1 cellular context compared by ENCODE assay signal in the genomic region with DNA sequence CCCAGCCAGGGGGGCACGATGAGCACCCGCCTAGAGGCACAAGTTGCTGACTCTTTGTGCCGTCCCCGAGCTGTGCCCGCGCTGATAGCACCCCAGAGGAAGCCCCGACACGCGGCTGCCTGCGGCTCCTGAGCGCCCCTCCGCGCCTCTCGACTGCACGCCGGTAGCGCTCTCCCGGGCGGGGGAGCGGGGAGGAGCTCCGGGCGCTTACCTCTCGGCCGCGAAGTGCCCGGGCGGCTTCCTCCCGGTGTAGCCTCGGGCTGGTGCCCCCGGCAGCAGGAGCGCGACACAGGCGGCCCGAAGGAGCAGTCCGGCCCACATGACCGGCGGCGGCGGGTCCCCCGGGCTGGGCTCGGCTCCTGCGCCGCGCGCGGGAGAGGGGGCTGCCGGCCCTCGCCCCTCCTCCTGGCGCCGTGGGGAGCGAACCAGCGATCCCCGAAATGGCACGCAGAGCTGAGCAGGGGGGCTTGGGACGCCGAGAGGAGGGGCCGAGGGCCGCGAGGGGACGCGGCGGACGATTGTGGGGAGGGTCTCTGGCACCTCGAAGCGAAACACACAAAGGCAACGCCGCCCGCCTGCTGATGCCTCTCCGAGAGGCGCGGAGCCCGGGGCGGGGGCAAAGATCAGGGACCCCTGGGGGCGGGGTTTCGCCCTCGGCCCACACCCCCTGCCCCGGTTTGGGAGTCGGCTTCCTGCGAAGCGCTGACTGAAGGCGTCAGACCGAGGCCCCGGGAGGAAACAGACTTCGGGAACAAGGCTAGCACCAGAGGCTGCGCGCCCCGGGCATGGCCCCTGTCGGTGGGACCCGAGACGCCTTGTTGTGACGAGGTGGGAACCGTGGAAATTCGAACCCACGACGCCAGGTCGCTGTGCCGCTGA.
TF ChIP-seq lines count a peak whose summit lies in the region.

A gene with protein sequence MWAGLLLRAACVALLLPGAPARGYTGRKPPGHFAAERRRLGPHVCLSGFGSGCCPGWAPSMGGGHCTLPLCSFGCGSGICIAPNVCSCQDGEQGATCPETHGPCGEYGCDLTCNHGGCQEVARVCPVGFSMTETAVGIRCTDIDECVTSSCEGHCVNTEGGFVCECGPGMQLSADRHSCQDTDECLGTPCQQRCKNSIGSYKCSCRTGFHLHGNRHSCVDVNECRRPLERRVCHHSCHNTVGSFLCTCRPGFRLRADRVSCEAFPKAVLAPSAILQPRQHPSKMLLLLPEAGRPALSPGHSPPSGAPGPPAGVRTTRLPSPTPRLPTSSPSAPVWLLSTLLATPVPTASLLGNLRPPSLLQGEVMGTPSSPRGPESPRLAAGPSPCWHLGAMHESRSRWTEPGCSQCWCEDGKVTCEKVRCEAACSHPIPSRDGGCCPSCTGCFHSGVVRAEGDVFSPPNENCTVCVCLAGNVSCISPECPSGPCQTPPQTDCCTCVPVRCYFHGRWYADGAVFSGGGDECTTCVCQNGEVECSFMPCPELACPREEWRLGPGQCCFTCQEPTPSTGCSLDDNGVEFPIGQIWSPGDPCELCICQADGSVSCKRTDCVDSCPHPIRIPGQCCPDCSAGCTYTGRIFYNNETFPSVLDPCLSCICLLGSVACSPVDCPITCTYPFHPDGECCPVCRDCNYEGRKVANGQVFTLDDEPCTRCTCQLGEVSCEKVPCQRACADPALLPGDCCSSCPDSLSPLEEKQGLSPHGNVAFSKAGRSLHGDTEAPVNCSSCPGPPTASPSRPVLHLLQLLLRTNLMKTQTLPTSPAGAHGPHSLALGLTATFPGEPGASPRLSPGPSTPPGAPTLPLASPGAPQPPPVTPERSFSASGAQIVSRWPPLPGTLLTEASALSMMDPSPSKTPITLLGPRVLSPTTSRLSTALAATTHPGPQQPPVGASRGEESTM (minus strand): TSS at position 600 of the 879 bp plus-strand sequence. CDS start 279 bp downstream, at position 321.

TF ChIP-seq in HepG2, 621 proteins besides CTCF, POLR2A, EP300 and RAD21 (continued from another document and continues in another):
- TF ChIP-seq, protein P1, sequence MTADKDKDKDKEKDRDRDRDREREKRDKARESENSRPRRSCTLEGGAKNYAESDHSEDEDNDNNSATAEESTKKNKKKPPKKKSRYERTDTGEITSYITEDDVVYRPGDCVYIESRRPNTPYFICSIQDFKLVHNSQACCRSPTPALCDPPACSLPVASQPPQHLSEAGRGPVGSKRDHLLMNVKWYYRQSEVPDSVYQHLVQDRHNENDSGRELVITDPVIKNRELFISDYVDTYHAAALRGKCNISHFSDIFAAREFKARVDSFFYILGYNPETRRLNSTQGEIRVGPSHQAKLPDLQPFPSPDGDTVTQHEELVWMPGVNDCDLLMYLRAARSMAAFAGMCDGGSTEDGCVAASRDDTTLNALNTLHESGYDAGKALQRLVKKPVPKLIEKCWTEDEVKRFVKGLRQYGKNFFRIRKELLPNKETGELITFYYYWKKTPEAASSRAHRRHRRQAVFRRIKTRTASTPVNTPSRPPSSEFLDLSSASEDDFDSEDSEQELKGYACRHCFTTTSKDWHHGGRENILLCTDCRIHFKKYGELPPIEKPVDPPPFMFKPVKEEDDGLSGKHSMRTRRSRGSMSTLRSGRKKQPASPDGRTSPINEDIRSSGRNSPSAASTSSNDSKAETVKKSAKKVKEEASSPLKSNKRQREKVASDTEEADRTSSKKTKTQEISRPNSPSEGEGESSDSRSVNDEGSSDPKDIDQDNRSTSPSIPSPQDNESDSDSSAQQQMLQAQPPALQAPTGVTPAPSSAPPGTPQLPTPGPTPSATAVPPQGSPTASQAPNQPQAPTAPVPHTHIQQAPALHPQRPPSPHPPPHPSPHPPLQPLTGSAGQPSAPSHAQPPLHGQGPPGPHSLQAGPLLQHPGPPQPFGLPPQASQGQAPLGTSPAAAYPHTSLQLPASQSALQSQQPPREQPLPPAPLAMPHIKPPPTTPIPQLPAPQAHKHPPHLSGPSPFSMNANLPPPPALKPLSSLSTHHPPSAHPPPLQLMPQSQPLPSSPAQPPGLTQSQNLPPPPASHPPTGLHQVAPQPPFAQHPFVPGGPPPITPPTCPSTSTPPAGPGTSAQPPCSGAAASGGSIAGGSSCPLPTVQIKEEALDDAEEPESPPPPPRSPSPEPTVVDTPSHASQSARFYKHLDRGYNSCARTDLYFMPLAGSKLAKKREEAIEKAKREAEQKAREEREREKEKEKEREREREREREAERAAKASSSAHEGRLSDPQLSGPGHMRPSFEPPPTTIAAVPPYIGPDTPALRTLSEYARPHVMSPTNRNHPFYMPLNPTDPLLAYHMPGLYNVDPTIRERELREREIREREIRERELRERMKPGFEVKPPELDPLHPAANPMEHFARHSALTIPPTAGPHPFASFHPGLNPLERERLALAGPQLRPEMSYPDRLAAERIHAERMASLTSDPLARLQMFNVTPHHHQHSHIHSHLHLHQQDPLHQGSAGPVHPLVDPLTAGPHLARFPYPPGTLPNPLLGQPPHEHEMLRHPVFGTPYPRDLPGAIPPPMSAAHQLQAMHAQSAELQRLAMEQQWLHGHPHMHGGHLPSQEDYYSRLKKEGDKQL (CRISPR knock-in tag; IDR thresholded peaks at IDR 0.05; ENCODE audit: low read depth): no peak
- TF ChIP-seq KLF9 (CRISPR knock-in tag; IDR thresholded peaks at IDR 0.05; ENCODE audit: low read depth) (0 out of 2 replicates have a peak, but pooled peaks have one; percentile 44), DNMT3B (CRISPR knock-in tag; conservative IDR thresholded peaks at IDR 0.05) (no peak), ZNF460 (CRISPR knock-in tag; IDR thresholded peaks at IDR 0.05; ENCODE audit: borderline replicate concordance) (no peak), NR2F1 (CRISPR knock-in tag; IDR thresholded peaks at IDR 0.05) (peak in 1 of 2 experiments; percentile 54; a peak in 3 of 4 replicates), ZNF468 (CRISPR knock-in tag; IDR thresholded peaks at IDR 0.05) (0 out of 2 replicates have a peak, but pooled peaks have one; percentile 31), ZNF160 (CRISPR knock-in tag; IDR thresholded peaks at IDR 0.05) (peak; percentile 26; the same call in 1 of the 2 replicates), ZNF430 (CRISPR knock-in tag; IDR thresholded peaks at IDR 0.05) (peak; percentile 70; the same call in 1 of the 2 replicates), ZNF724P (CRISPR knock-in tag; IDR thresholded peaks at IDR 0.05; ENCODE audit: borderline replicate concordance) (no peak), ZNF530 (CRISPR knock-in tag; IDR thresholded peaks at IDR 0.05; ENCODE audit: low read depth) (no peak), HCFC1 (IDR thresholded peaks at IDR 0.05; ENCODE audit: low read depth, low read length) (no peak), NFIB (CRISPR knock-in tag; IDR thresholded peaks at IDR 0.05; ENCODE audit: borderline replicate concordance) (no peak), ARNTL (CRISPR knock-in tag; IDR thresholded peaks at IDR 0.05) (no peak; the same call in none of the 2 replicates)
- TF ChIP-seq, protein P2, sequence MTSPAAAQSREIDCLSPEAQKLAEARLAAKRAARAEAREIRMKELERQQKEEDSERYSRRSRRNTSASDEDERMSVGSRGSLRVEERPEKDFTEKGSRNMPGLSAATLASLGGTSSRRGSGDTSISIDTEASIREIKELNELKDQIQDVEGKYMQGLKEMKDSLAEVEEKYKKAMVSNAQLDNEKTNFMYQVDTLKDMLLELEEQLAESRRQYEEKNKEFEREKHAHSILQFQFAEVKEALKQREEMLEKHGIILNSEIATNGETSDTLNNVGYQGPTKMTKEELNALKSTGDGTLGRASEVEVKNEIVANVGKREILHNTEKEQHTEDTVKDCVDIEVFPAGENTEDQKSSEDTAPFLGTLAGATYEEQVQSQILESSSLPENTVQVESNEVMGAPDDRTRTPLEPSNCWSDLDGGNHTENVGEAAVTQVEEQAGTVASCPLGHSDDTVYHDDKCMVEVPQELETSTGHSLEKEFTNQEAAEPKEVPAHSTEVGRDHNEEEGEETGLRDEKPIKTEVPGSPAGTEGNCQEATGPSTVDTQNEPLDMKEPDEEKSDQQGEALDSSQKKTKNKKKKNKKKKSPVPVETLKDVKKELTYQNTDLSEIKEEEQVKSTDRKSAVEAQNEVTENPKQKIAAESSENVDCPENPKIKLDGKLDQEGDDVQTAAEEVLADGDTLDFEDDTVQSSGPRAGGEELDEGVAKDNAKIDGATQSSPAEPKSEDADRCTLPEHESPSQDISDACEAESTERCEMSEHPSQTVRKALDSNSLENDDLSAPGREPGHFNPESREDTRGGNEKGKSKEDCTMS (CRISPR knock-in tag; conservative IDR thresholded peaks at IDR 0.05): no peak
- TF ChIP-seq, protein P3, sequence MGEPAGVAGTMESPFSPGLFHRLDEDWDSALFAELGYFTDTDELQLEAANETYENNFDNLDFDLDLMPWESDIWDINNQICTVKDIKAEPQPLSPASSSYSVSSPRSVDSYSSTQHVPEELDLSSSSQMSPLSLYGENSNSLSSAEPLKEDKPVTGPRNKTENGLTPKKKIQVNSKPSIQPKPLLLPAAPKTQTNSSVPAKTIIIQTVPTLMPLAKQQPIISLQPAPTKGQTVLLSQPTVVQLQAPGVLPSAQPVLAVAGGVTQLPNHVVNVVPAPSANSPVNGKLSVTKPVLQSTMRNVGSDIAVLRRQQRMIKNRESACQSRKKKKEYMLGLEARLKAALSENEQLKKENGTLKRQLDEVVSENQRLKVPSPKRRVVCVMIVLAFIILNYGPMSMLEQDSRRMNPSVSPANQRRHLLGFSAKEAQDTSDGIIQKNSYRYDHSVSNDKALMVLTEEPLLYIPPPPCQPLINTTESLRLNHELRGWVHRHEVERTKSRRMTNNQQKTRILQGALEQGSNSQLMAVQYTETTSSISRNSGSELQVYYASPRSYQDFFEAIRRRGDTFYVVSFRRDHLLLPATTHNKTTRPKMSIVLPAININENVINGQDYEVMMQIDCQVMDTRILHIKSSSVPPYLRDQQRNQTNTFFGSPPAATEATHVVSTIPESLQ (CRISPR knock-in tag; conservative IDR thresholded peaks at IDR 0.05): no peak; the same call in none of the 2 replicates
- TF ChIP-seq, protein P4, sequence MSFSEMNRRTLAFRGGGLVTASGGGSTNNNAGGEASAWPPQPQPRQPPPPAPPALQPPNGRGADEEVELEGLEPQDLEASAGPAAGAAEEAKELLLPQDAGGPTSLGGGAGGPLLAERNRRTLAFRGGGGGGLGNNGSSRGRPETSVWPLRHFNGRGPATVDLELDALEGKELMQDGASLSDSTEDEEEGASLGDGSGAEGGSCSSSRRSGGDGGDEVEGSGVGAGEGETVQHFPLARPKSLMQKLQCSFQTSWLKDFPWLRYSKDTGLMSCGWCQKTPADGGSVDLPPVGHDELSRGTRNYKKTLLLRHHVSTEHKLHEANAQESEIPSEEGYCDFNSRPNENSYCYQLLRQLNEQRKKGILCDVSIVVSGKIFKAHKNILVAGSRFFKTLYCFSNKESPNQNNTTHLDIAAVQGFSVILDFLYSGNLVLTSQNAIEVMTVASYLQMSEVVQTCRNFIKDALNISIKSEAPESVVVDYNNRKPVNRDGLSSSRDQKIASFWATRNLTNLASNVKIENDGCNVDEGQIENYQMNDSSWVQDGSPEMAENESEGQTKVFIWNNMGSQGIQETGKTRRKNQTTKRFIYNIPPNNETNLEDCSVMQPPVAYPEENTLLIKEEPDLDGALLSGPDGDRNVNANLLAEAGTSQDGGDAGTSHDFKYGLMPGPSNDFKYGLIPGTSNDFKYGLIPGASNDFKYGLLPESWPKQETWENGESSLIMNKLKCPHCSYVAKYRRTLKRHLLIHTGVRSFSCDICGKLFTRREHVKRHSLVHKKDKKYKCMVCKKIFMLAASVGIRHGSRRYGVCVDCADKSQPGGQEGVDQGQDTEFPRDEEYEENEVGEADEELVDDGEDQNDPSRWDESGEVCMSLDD (CRISPR knock-in tag; IDR thresholded peaks at IDR 0.05; ENCODE audit: borderline replicate concordance): peak; percentile 2; the same call in 1 of the 2 replicates
- TF ChIP-seq, protein P5, sequence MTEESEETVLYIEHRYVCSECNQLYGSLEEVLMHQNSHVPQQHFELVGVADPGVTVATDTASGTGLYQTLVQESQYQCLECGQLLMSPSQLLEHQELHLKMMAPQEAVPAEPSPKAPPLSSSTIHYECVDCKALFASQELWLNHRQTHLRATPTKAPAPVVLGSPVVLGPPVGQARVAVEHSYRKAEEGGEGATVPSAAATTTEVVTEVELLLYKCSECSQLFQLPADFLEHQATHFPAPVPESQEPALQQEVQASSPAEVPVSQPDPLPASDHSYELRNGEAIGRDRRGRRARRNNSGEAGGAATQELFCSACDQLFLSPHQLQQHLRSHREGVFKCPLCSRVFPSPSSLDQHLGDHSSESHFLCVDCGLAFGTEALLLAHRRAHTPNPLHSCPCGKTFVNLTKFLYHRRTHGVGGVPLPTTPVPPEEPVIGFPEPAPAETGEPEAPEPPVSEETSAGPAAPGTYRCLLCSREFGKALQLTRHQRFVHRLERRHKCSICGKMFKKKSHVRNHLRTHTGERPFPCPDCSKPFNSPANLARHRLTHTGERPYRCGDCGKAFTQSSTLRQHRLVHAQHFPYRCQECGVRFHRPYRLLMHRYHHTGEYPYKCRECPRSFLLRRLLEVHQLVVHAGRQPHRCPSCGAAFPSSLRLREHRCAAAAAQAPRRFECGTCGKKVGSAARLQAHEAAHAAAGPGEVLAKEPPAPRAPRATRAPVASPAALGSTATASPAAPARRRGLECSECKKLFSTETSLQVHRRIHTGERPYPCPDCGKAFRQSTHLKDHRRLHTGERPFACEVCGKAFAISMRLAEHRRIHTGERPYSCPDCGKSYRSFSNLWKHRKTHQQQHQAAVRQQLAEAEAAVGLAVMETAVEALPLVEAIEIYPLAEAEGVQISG (CRISPR knock-in tag; IDR thresholded peaks at IDR 0.05): peak; percentile 77
